In the genomic region with DNA sequence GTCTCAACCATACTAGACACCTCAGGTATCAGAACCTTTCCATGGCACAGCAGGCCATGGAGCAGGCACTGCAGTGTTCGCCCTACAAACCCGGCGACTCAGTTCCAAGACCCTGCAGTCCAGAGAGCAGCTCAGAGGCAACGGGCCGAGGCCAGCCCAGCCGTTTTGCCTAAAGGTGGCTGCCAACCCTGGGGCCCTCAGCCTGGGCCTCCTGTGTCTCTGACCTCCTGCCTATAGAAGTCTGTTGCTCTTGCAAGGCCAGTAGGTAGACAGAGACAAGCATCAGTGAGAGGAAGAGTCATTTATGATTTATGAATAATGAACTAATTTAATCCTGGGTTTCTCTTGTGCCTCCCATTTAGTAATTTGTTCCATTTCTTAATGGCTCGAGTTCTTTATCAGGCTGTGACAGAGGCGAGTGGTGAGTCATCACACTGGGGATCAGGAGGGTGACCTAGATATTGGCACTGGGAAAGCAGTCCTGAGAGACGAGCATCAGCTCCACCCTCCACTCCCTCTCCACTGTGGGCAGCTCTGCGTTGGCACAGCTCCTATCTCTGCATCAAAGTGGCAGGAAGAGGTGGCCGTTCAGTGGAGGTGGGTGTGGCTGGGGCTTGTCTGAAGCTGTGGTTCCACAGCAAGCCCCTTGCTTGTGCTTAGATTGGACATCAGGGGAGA, we compare ENCODE assay signal across 8 cellular contexts.
DNase-seq lines count a peak whose midpoint lies in the region; ATAC-seq and TF ChIP-seq lines count a peak whose summit lies in the region.

No MANE protein-coding gene starts in this region.

- no peaks in the 10 kb centered on the region for H3K9me3 ChIP-seq in ovary

- TF ChIP-seq CTCF in ovary (IDR thresholded peaks at IDR 0.05) = no peak
- no peak for TF ChIP-seq CTCF in foreskin keratinocyte (conservative IDR thresholded peaks at IDR 0.05)

- H3K9me3 Mint-ChIP-seq in effector memory CD8-positive, alpha-beta T cell = no peaks in the 10 kb centered on the region

- H3K27me3 ChIP-seq in ovary (no peaks in the 10 kb centered on the region), foreskin keratinocyte (no peaks in the 10 kb centered on the region)

- H3K4me1 ChIP-seq in ovary (ENCODE audit: insufficient read depth) (peaks cover 16% of the 10 kb centered on the region), foreskin keratinocyte (peaks cover 38% of the 10 kb centered on the region)

- no peak overlapping the region for H3K4me3 ChIP-seq in ovary

- peak overlapping the region in 1 of 2 donors; percentile 82 for H3K27ac Mint-ChIP-seq in effector memory CD8-positive, alpha-beta T cell

- peak; percentile 52 for DNase-seq in GM03348 (ENCODE audit: low spot score)
- peak; percentile 49 for DNase-seq in T1000 (lab: John Stamatoyannopoulos, UW)
- peak in 2 of 3 experiments; percentile 25 to 26 for DNase-seq in effector memory CD8-positive, alpha-beta T cell
- DNase-seq in ovary = peak in 3 of 5 donors; percentile 15 to 56 (median 21)
- DNase-seq in superior temporal gyrus (ENCODE audit: extremely low spot score) = no peak
- no peak for DNase-seq in foreskin keratinocyte
- DNase-seq in activated CD4-positive, CD25-positive, alpha-beta regulatory T cell (lab: John Stamatoyannopoulos, UW) = no peak

- 41 to 48% (median 47%) methylated on average over 11 of the region's 11 CpGs for WGBS in ovary, 3 donors

- no peak for TF ChIP-seq POLR2A in ovary (IDR thresholded peaks at IDR 0.05)

- H3K27ac ChIP-seq in ovary = peak overlapping the region in 1 of 2 donors; percentile 44
- H3K27ac ChIP-seq in foreskin keratinocyte = no peak overlapping the region

- H3K27me3 Mint-ChIP-seq in effector memory CD8-positive, alpha-beta T cell = peaks cover 6 to 20% of the 10 kb centered on the region in 2 donors

- intact Hi-C loops in ovary (cut with DNase I) = no loop called here

- no peak for TF ChIP-seq EP300 in ovary (IDR thresholded peaks at IDR 0.05)

- H3K36me3 Mint-ChIP-seq in effector memory CD8-positive, alpha-beta T cell (ENCODE audit: insufficient read depth) = no peaks in the 10 kb centered on the region

- no peak overlapping the region for H3K4me3 Mint-ChIP-seq in effector memory CD8-positive, alpha-beta T cell

- H3K36me3 ChIP-seq in ovary = no peaks in the 10 kb centered on the region

- peaks cover 11 to 36% of the 10 kb centered on the region in 2 donors for H3K4me1 Mint-ChIP-seq in effector memory CD8-positive, alpha-beta T cell (ENCODE audit: low read depth in 2 of 2)

- peak; percentile 61 for ATAC-seq in effector memory CD8-positive, alpha-beta T cell (replicated peaks)
- ATAC-seq in GM19452 (IDR thresholded peaks at IDR 0.05; ENCODE audit: unreplicated experiment) (no peak), foreskin keratinocyte (no peak)

Comparison
In these comparisons a context has a peak if more than half of its experiments do, and no peak if none do; other contexts are left out.
1. DNase-seq: peak in GM03348 (single experiment), T1000 (single experiment), effector memory CD8-positive, alpha-beta T cell (2 of 3) and ovary (3 of 5); none in superior temporal gyrus (single experiment), foreskin keratinocyte (0 of 2) and activated CD4-positive, CD25-positive, alpha-beta regulatory T cell (0 of 4).